In genomic region chr18:48555465-48555995, GRCh38 we compare ENCODE assay signal across 22 cellular contexts.
"Had no signal": no experiment of that assay in that cellular context is flagged by ENCODE, and none has a peak within 500 bp of the region (broad histone marks: within the 10 kb centered on the region; RNA-seq: fewer than 3 reads in every experiment).

No MANE protein-coding gene starts in this region.

- ATAC-seq: activated CD4-positive, CD25-positive, alpha-beta regulatory T cell treated with anti-CD3 and anti-CD28 coated beads, Interleukin-2, amount 50 U/mL, for 24 hours; activated CD8-positive, alpha-beta memory T cell treated with anti-CD3 and anti-CD28 coated beads, Interleukin-2, amount 10 ng/mL, durations not matched to agents 7 days and 5 days; activated CD8-positive, alpha-beta T cell treated with anti-CD3 and anti-CD28 coated beads for 36 hours; left colon; naive thymus-derived CD4-positive, alpha-beta T cell had no signal

- H3K4me3 ChIP-seq: lower lobe of right lung, spleen, suprapubic skin, tibial nerve, uterus had no signal

- H3K4me1 Mint-ChIP-seq: activated CD4-positive, alpha-beta T cell treated with anti-CD3 and anti-CD28 coated beads, Interleukin-2, amount 10 ng/mL, durations not matched to agents 24 days and 14 days; naive thymus-derived CD4-positive, alpha-beta T cell had no signal

- H3K27me3 ChIP-seq: spleen, suprapubic skin, tibial nerve, uterus had no signal

- H3K27ac Mint-ChIP-seq: activated CD4-positive, alpha-beta T cell treated with anti-CD3 and anti-CD28 coated beads, Interleukin-2, amount 10 ng/mL, durations not matched to agents 24 days and 14 days; activated CD8-positive, alpha-beta memory T cell treated with anti-CD3 and anti-CD28 coated beads, Interleukin-2, amount 10 ng/mL, durations not matched to agents 7 days and 5 days; activated CD8-positive, alpha-beta T cell treated with anti-CD3 and anti-CD28 coated beads for 36 hours; activated naive CD8-positive, alpha-beta T cell; naive thymus-derived CD4-positive, alpha-beta T cell had no signal

- H3K36me3 Mint-ChIP-seq: activated CD8-positive, alpha-beta memory T cell treated with anti-CD3 and anti-CD28 coated beads, Interleukin-2, amount 10 ng/mL, durations not matched to agents 7 days and 5 days; activated naive CD8-positive, alpha-beta T cell; naive thymus-derived CD4-positive, alpha-beta T cell had no signal

- H3K4me3 Mint-ChIP-seq: activated CD4-positive, alpha-beta T cell treated with anti-CD3 and anti-CD28 coated beads, Interleukin-2, amount 10 ng/mL, durations not matched to agents 24 days and 14 days; activated CD8-positive, alpha-beta memory T cell treated with anti-CD3 and anti-CD28 coated beads, Interleukin-2, amount 10 ng/mL, durations not matched to agents 7 days and 5 days; activated CD8-positive, alpha-beta T cell treated with anti-CD3 and anti-CD28 coated beads for 36 hours; activated naive CD8-positive, alpha-beta T cell; naive thymus-derived CD4-positive, alpha-beta T cell; neural crest cell had no signal

- H3K27me3 Mint-ChIP-seq: activated naive CD8-positive, alpha-beta T cell had no signal

- DNase-seq: activated CD4-positive, alpha-beta T cell treated with anti-CD3 and anti-CD28 coated beads, Interleukin-2, amount 10 ng/mL, durations not matched to agents 24 days and 14 days; activated CD8-positive, alpha-beta memory T cell treated with anti-CD3 and anti-CD28 coated beads, Interleukin-2, amount 10 ng/mL, durations not matched to agents 7 days and 5 days; activated CD8-positive, alpha-beta T cell treated with anti-CD3 and anti-CD28 coated beads for 36 hours; activated gamma-delta T cell treated with Interleukin-2 at 50 U/mL for 16 hours; activated T-cell treated with anti-CD3 and anti-CD28 coated beads for 4 hours; amniotic stem cell; foreskin fibroblast; left colon; lower lobe of right lung; naive thymus-derived CD4-positive, alpha-beta T cell; occipital lobe; spleen; stimulated activated CD4-positive, alpha-beta T cell treated with anti-CD3 and anti-CD28 coated beads, Interleukin-4, amount 100 ng/mL, for 1 hour; stimulated activated naive CD4-positive, alpha-beta T cell; uterus had no signal

- H3K36me3 ChIP-seq: suprapubic skin, uterus had no signal

- H3K27ac ChIP-seq: epithelial cell of prostate, lower lobe of right lung, spleen, suprapubic skin, tibial nerve, uterus, VCaP had no signal

- H3K9me3 ChIP-seq: lower lobe of right lung, suprapubic skin, uterus had no signal

- H3K9me3 Mint-ChIP-seq: activated CD4-positive, alpha-beta T cell treated with anti-CD3 and anti-CD28 coated beads, Interleukin-2, amount 10 ng/mL, durations not matched to agents 24 days and 14 days; activated CD8-positive, alpha-beta T cell treated with anti-CD3 and anti-CD28 coated beads for 36 hours; neural crest cell had no signal

- H3K4me1 ChIP-seq: lower lobe of right lung, spleen, suprapubic skin, tibial nerve, uterus had no signal
